In genomic region chr9:99234618-99235017, GRCh38 we compare ENCODE assay signal across 14 cellular contexts. TPM values are rescaled to one million over a fixed set of nuclear protein-coding genes. Genes with fewer than 3 reads are reported as not detected.
DNase-seq lines count a peak whose midpoint lies in the region; ATAC-seq and TF ChIP-seq lines count a peak whose summit lies in the region.
"Had no signal": no experiment of that assay in that cellular context is flagged by ENCODE, and none has a peak within 500 bp of the region (broad histone marks: within the 10 kb centered on the region; RNA-seq: fewer than 3 reads in every experiment).

No MANE protein-coding gene starts in this region.

- H3K27me3 Mint-ChIP-seq in IgD-negative memory B cell: no peaks in the 10 kb centered on the region
- H3K27me3 Mint-ChIP-seq in activated B cell treated with CpG ODN at 0.5 μM for 24 hours: no peaks in the 10 kb centered on the region
- no peaks in the 10 kb centered on the region for H3K27me3 Mint-ChIP-seq in activated T-helper 17 cell treated with anti-CD3 and anti-CD28 coated beads, Interleukin-2, amount 50 U/mL, for 72 hours

- peaks cover 7% of the 10 kb centered on the region for H3K36me3 Mint-ChIP-seq in IgD-negative memory B cell
- peaks cover 45% of the 10 kb centered on the region for H3K36me3 Mint-ChIP-seq in activated B cell treated with CpG ODN at 0.5 μM for 24 hours (ENCODE audit: low read depth)
- H3K36me3 Mint-ChIP-seq in activated T-helper 17 cell treated with anti-CD3 and anti-CD28 coated beads, Interleukin-2, amount 50 U/mL, for 72 hours (ENCODE audit: low read depth): peaks cover 60% of the 10 kb centered on the region

- H3K4me1 ChIP-seq in gastrocnemius medialis: peaks cover 24 to 25% of the 10 kb centered on the region in 2 donors
- peaks cover 5 to 7% of the 10 kb centered on the region in 2 experiments; a peak in 3 of 4 replicates for H3K4me1 ChIP-seq in SK-N-SH (ENCODE audit: control insufficient read depth in 1 of 2, insufficient read depth in 2 of 2, low read depth in 1 of 2, low read length in 1 of 2)
- H3K4me1 ChIP-seq: BLaER1 treated with 17β-estradiol and CSF1 and Interleukin-3, amounts not matched to agents 10 nM and 100 nM had no signal

- peak overlapping the region; percentile 78 to 98 (median 93) for H3K27ac Mint-ChIP-seq in IgD-negative memory B cell
- peak overlapping the region; percentile 99 for H3K27ac Mint-ChIP-seq in activated B cell treated with CpG ODN at 0.5 μM for 24 hours
- no peak overlapping the region for H3K27ac Mint-ChIP-seq in activated T-helper 17 cell treated with anti-CD3 and anti-CD28 coated beads, Interleukin-2, amount 50 U/mL, for 72 hours
- H3K27ac Mint-ChIP-seq: GM23338 had no signal

- H3K4me3 ChIP-seq in gastrocnemius medialis (no peak overlapping the region), SK-N-SH (ENCODE audit: low read depth in 2 of 2, low read length in 1 of 2) (no peak overlapping the region)
- H3K4me3 ChIP-seq: BLaER1 treated with 17β-estradiol and CSF1 and Interleukin-3, amounts not matched to agents 10 nM and 100 nM; GM23338 had no signal

- no peaks in the 10 kb centered on the region for H3K79me2 ChIP-seq in SK-N-SH (ENCODE audit: insufficient read depth)

- H3K4me1 Mint-ChIP-seq in IgD-negative memory B cell: peaks cover 21 to 36% (median 25%) of the 10 kb centered on the region in 3 donors
- H3K4me1 Mint-ChIP-seq in activated B cell treated with CpG ODN at 0.5 μM for 24 hours: peaks cover 63% of the 10 kb centered on the region
- peaks cover 15% of the 10 kb centered on the region for H3K4me1 Mint-ChIP-seq in activated T-helper 17 cell treated with anti-CD3 and anti-CD28 coated beads, Interleukin-2, amount 50 U/mL, for 72 hours
- H3K4me1 Mint-ChIP-seq: GM23338 had no signal

- DNase-seq in Right ventricle myocardium inferior (ENCODE audit: missing footprints) (no peak), left cardiac atrium (no peak), activated B cell treated with CpG ODN at 0.5 μM for 24 hours (no peak), gastrocnemius medialis (peak; percentile 40 to 74), SK-N-SH (no peak)
- DNase-seq: NCI-H187 treated with DMSO at 0.1 percent for 48 hours, NCI-H446 treated with DMSO at 0.1 percent for 48 hours, NCI-H748 treated with DMSO at 0.1 percent for 48 hours had no signal

- CTCF ChIA-PET in activated B cell treated with CpG ODN at 0.5 μM for 24 hours (lab: Charles Lee): interaction anchor here (0.8 to 7.2 kb wide), 8 partner anchors 11 to 983 kb away, joined by 3 to 89 read pairs (median 8); partner anchors contain the start of genes ALG2 and SEC61B
- CTCF ChIA-PET in SK-N-SH (lab: Yijun Ruan, JAX): interaction anchor here (4.4 kb wide), 1 partner anchor 12 kb away, joined by 26 read pairs; the partner anchor contains the start of genes ALG2 and SEC61B

- H3K9me3 ChIP-seq in gastrocnemius medialis (no peaks in the 10 kb centered on the region), SK-N-SH (no peaks in the 10 kb centered on the region)
- H3K9me3 ChIP-seq: BLaER1 treated with 17β-estradiol and CSF1 and Interleukin-3, amounts not matched to agents 10 nM and 100 nM had no signal

- H3K9me3 Mint-ChIP-seq in IgD-negative memory B cell: no peaks in the 10 kb centered on the region
- H3K9me3 Mint-ChIP-seq in activated B cell treated with CpG ODN at 0.5 μM for 24 hours: no peaks in the 10 kb centered on the region
- H3K9me3 Mint-ChIP-seq in activated T-helper 17 cell treated with anti-CD3 and anti-CD28 coated beads, Interleukin-2, amount 50 U/mL, for 72 hours: no peaks in the 10 kb centered on the region
- H3K9me3 Mint-ChIP-seq: GM23338 had no signal

- no peaks in the 10 kb centered on the region for H4K20me1 ChIP-seq in SK-N-SH (ENCODE audit: insufficient read depth)

- no peak for TF ChIP-seq RAD21 in SK-N-SH (IDR thresholded peaks at IDR 0.05; ENCODE audit: low read length)

- H3K9ac ChIP-seq in SK-N-SH: no peak overlapping the region
- H3K9ac ChIP-seq: BLaER1 treated with 17β-estradiol and CSF1 and Interleukin-3, amounts not matched to agents 10 nM and 100 nM had no signal

- H3F3A ChIP-seq in SK-N-SH (replicated peaks; ENCODE audit: insufficient read depth): peaks cover 4% of the 10 kb centered on the region

- peak; percentile 35 for ATAC-seq in Right ventricle myocardium inferior
- no peak for ATAC-seq in left cardiac atrium
- no peak for ATAC-seq in activated B cell treated with CpG ODN at 0.5 μM for 24 hours (ENCODE audit: low read depth)
- ATAC-seq in gastrocnemius medialis: peak; percentile 71 to 84
- no peak for ATAC-seq in HG03521 (IDR thresholded peaks at IDR 0.05; ENCODE audit: unreplicated experiment)
- ATAC-seq in activated T-helper 17 cell treated with anti-CD3 and anti-CD28 coated beads, Interleukin-2, amount 50 U/mL, for 72 hours (replicated peaks): no peak
- ATAC-seq: GM23338 had no signal

- 81% methylated on average over 2 of the region's 2 CpGs for WGBS in SK-N-SH (ENCODE audit: low lambda C conversion rate)

- TF ChIP-seq CTCF in activated B cell treated with CpG ODN at 0.5 μM for 24 hours (IDR thresholded peaks at IDR 0.05) (no peak), gastrocnemius medialis (IDR thresholded peaks at IDR 0.05 in 4 of 5, conservative IDR thresholded peaks at IDR 0.05 in 1 of 5) (no peak), SK-N-SH (IDR thresholded peaks at IDR 0.05) (no peak)

- peak overlapping the region; percentile 72 to 76 (median 73) for H3K27ac ChIP-seq in gastrocnemius medialis
- no peak overlapping the region for H3K27ac ChIP-seq in SK-N-SH (ENCODE audit: low read depth in 2 of 2, low read length in 1 of 2)
- H3K27ac ChIP-seq: 22Rv1; BLaER1 treated with 17β-estradiol and CSF1 and Interleukin-3, amounts not matched to agents 10 nM and 100 nM had no signal

- in situ Hi-C loops in gastrocnemius medialis (cut with MboI; ENCODE audit: low sequenced_read_pairs in 4 of 4): no loop called here

- no peak for TF ChIP-seq EP300 in SK-N-SH (IDR thresholded peaks at IDR 0.05; ENCODE audit: borderline replicate concordance in 1 of 2, low read depth in 1 of 2, low read length in 1 of 2)

- POLR2A ChIA-PET in activated B cell treated with CpG ODN at 0.5 μM for 24 hours (lab: Charles Lee): interaction anchor here (0.5 to 6.9 kb wide), 12 partner anchors 9 to 590 kb away, joined by 3 to 103 read pairs (median 14); partner anchors contain the start of genes ALG2, NR4A3 and SEC61B
- POLR2A ChIA-PET in SK-N-SH (lab: Yijun Ruan, JAX): no interaction called here

- no peaks in the 10 kb centered on the region for H3K27me3 ChIP-seq in gastrocnemius medialis
- H3K27me3 ChIP-seq in SK-N-SH (ENCODE audit: insufficient read depth): no peaks in the 10 kb centered on the region
- H3K27me3 ChIP-seq: BLaER1 treated with 17β-estradiol and CSF1 and Interleukin-3, amounts not matched to agents 10 nM and 100 nM had no signal

- H3K36me3 ChIP-seq in gastrocnemius medialis (peaks cover 0 to 11% of the 10 kb centered on the region in 2 donors), SK-N-SH (replicated peaks in 1 of 2; ENCODE audit: control insufficient read depth in 1 of 2, insufficient read depth in 2 of 2, low read length in 1 of 2) (peaks cover 24 to 40% of the 10 kb centered on the region in 2 experiments)

- no peak overlapping the region for H2AFZ ChIP-seq in SK-N-SH (ENCODE audit: low read depth)
- H2AFZ ChIP-seq: GM23338 had no signal

- no peak for TF ChIP-seq POLR2A in gastrocnemius medialis (IDR thresholded peaks at IDR 0.05)

- intact Hi-C loops in Right ventricle myocardium inferior (cut with DNase I) (no loop called here), left cardiac atrium (cut with DNase I) (no loop called here), activated B cell treated with CpG ODN at 0.5 μM for 24 hours (cut with micrococcal nuclease) (loop anchor here (1.0 to 5.0 kb wide), 7 partner anchors 50 to 863 kb away; partner anchors contain the start of genes ERP44 and INVS), gastrocnemius medialis (cut with DNase I; ENCODE audit: low total_unique reads) (no loop called here)

- H3K9me2 ChIP-seq in SK-N-SH: no peaks in the 10 kb centered on the region

- H3K4me3 Mint-ChIP-seq in IgD-negative memory B cell: peak overlapping the region in 2 of 4 donors; percentile 61 to 87
- peak overlapping the region; percentile 21 for H3K4me3 Mint-ChIP-seq in activated B cell treated with CpG ODN at 0.5 μM for 24 hours
- H3K4me3 Mint-ChIP-seq in activated T-helper 17 cell treated with anti-CD3 and anti-CD28 coated beads, Interleukin-2, amount 50 U/mL, for 72 hours: no peak overlapping the region
- H3K4me3 Mint-ChIP-seq: GM23338 had no signal

- H3K4me2 ChIP-seq in SK-N-SH: no peak overlapping the region
- H3K4me2 ChIP-seq: BLaER1 treated with 17β-estradiol and CSF1 and Interleukin-3, amounts not matched to agents 10 nM and 100 nM; GM23338 had no signal

TF ChIP-seq in SK-N-SH, 30 proteins besides CTCF, POLR2A, EP300 and RAD21 (continues in another document):
- TF ChIP-seq USF2 (IDR thresholded peaks at IDR 0.05; ENCODE audit: borderline replicate concordance, low read depth, low read length) (no peak), RXRA (IDR thresholded peaks at IDR 0.05; ENCODE audit: borderline replicate concordance, low read depth) (no peak), SIN3A (IDR thresholded peaks at IDR 0.05; ENCODE audit: borderline replicate concordance, low read depth, low read length) (no peak)

RNA-seq across cellular contexts. Expression of gene SEC61B, which starts 12.5 kb away (rescaled TPM):
- 49.6 TPM for total RNA-seq in Right ventricle myocardium inferior
- 10 to 100 TPM; 60.4 to 77.8 TPM for total RNA-seq in left cardiac atrium
- polyA plus RNA-seq in IgD-negative memory B cell: 298 TPM
- total RNA-seq in activated B cell treated with CpG ODN at 0.5 μM for 24 hours: 200 and 243 TPM in 2 replicates
- 10 to 100 TPM; 20.5 to 50.5 (median 24.9) TPM for total RNA-seq in gastrocnemius medialis
- polyA plus RNA-seq in SK-N-SH (2012; rRNA removed): 154 and 174 TPM in 2 replicates
- 165 and 169 TPM in 2 replicates for polyA plus RNA-seq in SK-N-SH (2012; cell fraction: cytosol; rRNA removed)
- 63.5 and 75.2 TPM in 2 replicates for polyA plus RNA-seq in SK-N-SH (2012; cell fraction: nucleus; rRNA removed)
- 100 to 1,000 TPM in 1 of 2 donors, 10 to 100 TPM in 1; 80.0 to 128 TPM for total RNA-seq in activated T-helper 17 cell treated with anti-CD3 and anti-CD28 coated beads, Interleukin-2, amount 50 U/mL, for 72 hours

RNA-seq across cellular contexts. Expression of gene ALG2, which starts 12.9 kb away (rescaled TPM):
- 13.7 TPM for total RNA-seq in Right ventricle myocardium inferior
- total RNA-seq in left cardiac atrium: 10 to 100 TPM; 15.1 to 29.3 TPM
- polyA plus RNA-seq in IgD-negative memory B cell: 24.7 TPM
- total RNA-seq in activated B cell treated with CpG ODN at 0.5 μM for 24 hours: 51.9 and 54.4 TPM in 2 replicates
- total RNA-seq in gastrocnemius medialis: 10 to 100 TPM; 12.3 to 19.9 (median 14.7) TPM
- 31.6 and 35.6 TPM in 2 replicates for polyA plus RNA-seq in SK-N-SH (2012; rRNA removed)
- polyA plus RNA-seq in SK-N-SH (2012; cell fraction: cytosol; rRNA removed): 33.3 and 33.7 TPM in 2 replicates
- 29.3 and 39.1 TPM in 2 replicates for polyA plus RNA-seq in SK-N-SH (2012; cell fraction: nucleus; rRNA removed)
- total RNA-seq in activated T-helper 17 cell treated with anti-CD3 and anti-CD28 coated beads, Interleukin-2, amount 50 U/mL, for 72 hours: 10 to 100 TPM; 26.5 to 28.3 TPM

Comparison
In these comparisons a context has a peak if more than half of its experiments do, and no peak if none do; other contexts are left out.
1. ATAC-seq: peak in Right ventricle myocardium inferior (single experiment) and gastrocnemius medialis (2 of 2); none in left cardiac atrium (0 of 2), activated B cell treated with CpG ODN at 0.5 μM for 24 hours (single experiment), HG03521 (single experiment) and activated T-helper 17 cell treated with anti-CD3 and anti-CD28 coated beads, Interleukin-2, amount 50 U/mL, for 72 hours (single experiment).
2. DNase-seq: peak in gastrocnemius medialis (2 of 2); none in Right ventricle myocardium inferior (single experiment), left cardiac atrium (single experiment), activated B cell treated with CpG ODN at 0.5 μM for 24 hours (single experiment) and SK-N-SH (single experiment).
3. H3K27ac ChIP-seq: peak in gastrocnemius medialis (4 of 4); none in SK-N-SH (0 of 2).